In genomic region chr17:81156866-81157805, GRCh38 we compare ENCODE assay signal across 30 cellular contexts. TPM values are rescaled to one million over a fixed set of nuclear protein-coding genes. Genes with fewer than 3 reads are reported as not detected.
"Had no signal": no experiment of that assay in that cellular context is flagged by ENCODE, and none has a peak within 500 bp of the region (broad histone marks: within the 10 kb centered on the region; RNA-seq: fewer than 3 reads in every experiment).

No MANE protein-coding gene starts in this region.

- ATAC-seq: activated T-cell treated with anti-CD3 and anti-CD28 coated beads, Interleukin-2, amount 50 U/mL, for 72 hours; naive thymus-derived CD8-positive, alpha-beta T cell; sciatic nerve; stimulated activated naive B cell treated with anti-CD40 and anti-IgM and Interleukin-4, amounts not matched to agents 10 μg/mL and 1 μg/mL and 100 μg/mL, for 72 hours had no signal

- H3K4me1 Mint-ChIP-seq: mesothelial cell of epicardium had no signal

- H3K4me3 Mint-ChIP-seq: activated CD4-positive, alpha-beta memory T cell treated with anti-CD3 and anti-CD28 coated beads for 36 hours; activated naive CD4-positive, alpha-beta T cell treated with anti-CD3 and anti-CD28 coated beads for 36 hours; activated naive CD8-positive, alpha-beta T cell treated with anti-CD3 and anti-CD28 coated beads, Interleukin-2, amount 10 ng/mL, durations not matched to agents 7 days and 5 days; activated T-cell treated with anti-CD3 and anti-CD28 coated beads, Interleukin-2, amount 50 U/mL, for 72 hours; mesothelial cell of epicardium; naive thymus-derived CD8-positive, alpha-beta T cell; stimulated activated naive B cell treated with anti-CD40 and anti-IgM and Interleukin-4, amounts not matched to agents 10 μg/mL and 1 μg/mL and 100 μg/mL, for 72 hours; type B pancreatic cell had no signal

- H3K27ac ChIP-seq: coronary artery, hepatocyte, left ventricle myocardium inferior, parathyroid adenoma, thoracic aorta had no signal

- H3K9me3 Mint-ChIP-seq: activated CD4-positive, alpha-beta memory T cell treated with anti-CD3 and anti-CD28 coated beads for 36 hours; activated naive CD4-positive, alpha-beta T cell treated with anti-CD3 and anti-CD28 coated beads for 36 hours; activated naive CD8-positive, alpha-beta T cell treated with anti-CD3 and anti-CD28 coated beads, Interleukin-2, amount 10 ng/mL, durations not matched to agents 7 days and 5 days; activated T-cell treated with anti-CD3 and anti-CD28 coated beads, Interleukin-2, amount 50 U/mL, for 72 hours; immature natural killer cell; mesothelial cell of epicardium; naive thymus-derived CD8-positive, alpha-beta T cell; stimulated activated naive B cell treated with anti-CD40 and anti-IgM and Interleukin-4, amounts not matched to agents 10 μg/mL and 1 μg/mL and 100 μg/mL, for 72 hours; type B pancreatic cell had no signal

- H3K4me3 ChIP-seq: coronary artery, hepatocyte, left ventricle myocardium inferior, thoracic aorta had no signal

- H3K4me1 ChIP-seq: parathyroid adenoma had no signal

- H3K27ac Mint-ChIP-seq: activated CD4-positive, alpha-beta memory T cell treated with anti-CD3 and anti-CD28 coated beads for 36 hours; activated naive CD4-positive, alpha-beta T cell treated with anti-CD3 and anti-CD28 coated beads for 36 hours; activated naive CD8-positive, alpha-beta T cell treated with anti-CD3 and anti-CD28 coated beads, Interleukin-2, amount 10 ng/mL, durations not matched to agents 7 days and 5 days; activated T-cell treated with anti-CD3 and anti-CD28 coated beads, Interleukin-2, amount 50 U/mL, for 72 hours; immature natural killer cell; mesothelial cell of epicardium; stimulated activated naive B cell treated with anti-CD40 and anti-IgM and Interleukin-4, amounts not matched to agents 10 μg/mL and 1 μg/mL and 100 μg/mL, for 72 hours; type B pancreatic cell had no signal

- H3K36me3 Mint-ChIP-seq: activated CD4-positive, alpha-beta memory T cell treated with anti-CD3 and anti-CD28 coated beads for 36 hours; activated naive CD8-positive, alpha-beta T cell treated with anti-CD3 and anti-CD28 coated beads, Interleukin-2, amount 10 ng/mL, durations not matched to agents 7 days and 5 days; immature natural killer cell; mesothelial cell of epicardium; naive thymus-derived CD8-positive, alpha-beta T cell; stimulated activated naive B cell treated with anti-CD40 and anti-IgM and Interleukin-4, amounts not matched to agents 10 μg/mL and 1 μg/mL and 100 μg/mL, for 72 hours; type B pancreatic cell had no signal

- DNase-seq: activated CD4-positive, alpha-beta memory T cell treated with anti-CD3 and anti-CD28 coated beads for 36 hours; activated CD4-positive, alpha-beta T cell treated with anti-CD3 and anti-CD28 coated beads for 48 hours; activated effector memory CD4-positive, alpha-beta T cell treated with Interleukin-2 at 50 U/mL for 16 hours; activated naive CD4-positive, alpha-beta T cell treated with anti-CD3 and anti-CD28 coated beads for 36 hours; activated naive CD8-positive, alpha-beta T cell treated with anti-CD3 and anti-CD28 coated beads, Interleukin-2, amount 10 ng/mL, durations not matched to agents 7 days and 5 days; activated T-cell treated with anti-CD3 and anti-CD28 coated beads, Interleukin-2, amount 50 U/mL, for 72 hours; amniotic stem cell; cerebellar nuclear complex; effector CD4-positive, alpha-beta T cell; foreskin melanocyte; immature natural killer cell; kidney glomerular epithelial cell; left ventricle myocardium inferior; naive thymus-derived CD8-positive, alpha-beta T cell; nucleus accumbens; small intestine; stimulated activated CD4-positive, alpha-beta T cell treated with anti-CD3 and anti-CD28 coated beads, Interleukin-2, amount 100 ng/mL, for 48 hours; stimulated activated CD8-positive, alpha-beta memory T cell treated with anti-CD3 and anti-CD28 coated beads, Interleukin-4, amount 100 ng/mL, for 48 hours; stimulated activated naive B cell treated with anti-CD40 and anti-IgM and Interleukin-4, amounts not matched to agents 10 μg/mL and 1 μg/mL and 100 μg/mL, for 72 hours; SW 1271; T-helper 2 cell had no signal

- H3K27me3 Mint-ChIP-seq: type B pancreatic cell had no signal

- H3K36me3 ChIP-seq: left ventricle myocardium inferior, thoracic aorta had no signal

- H3K9me3 ChIP-seq: left ventricle myocardium inferior, thoracic aorta had no signal

- H3K27me3 ChIP-seq: hepatocyte had no signal

RNA-seq across cellular contexts. Expression of gene PVALEF, which starts 8.2 kb away (rescaled TPM):
- total RNA-seq: activated CD4-positive, alpha-beta memory T cell treated with anti-CD3 and anti-CD28 coated beads for 36 hours; activated naive CD4-positive, alpha-beta T cell treated with anti-CD3 and anti-CD28 coated beads for 36 hours; activated naive CD8-positive, alpha-beta T cell treated with anti-CD3 and anti-CD28 coated beads, Interleukin-2, amount 10 ng/mL, durations not matched to agents 7 days and 5 days; activated T-cell treated with anti-CD3 and anti-CD28 coated beads, Interleukin-2, amount 50 U/mL, for 72 hours; hepatocyte; left ventricle myocardium inferior; lung microvascular endothelial cell; naive thymus-derived CD8-positive, alpha-beta T cell; sciatic nerve; thoracic aorta had no signal
- polyA plus RNA-seq: esophagus; immature natural killer cell; naive thymus-derived CD8-positive, alpha-beta T cell; small intestine had no signal

RNA-seq across cellular contexts. Expression of gene AATK, which starts 8.9 kb away (rescaled TPM):
- polyA plus RNA-seq: naive thymus-derived CD8-positive, alpha-beta T cell had no signal
